In genomic region chr21:41418956-41419680, GRCh38 we compare ENCODE assay signal across 10 cellular contexts. TPM values are rescaled to one million over a fixed set of nuclear protein-coding genes. Genes with fewer than 3 reads are reported as not detected.
DNase-seq lines count a peak whose midpoint lies in the region; ATAC-seq and TF ChIP-seq lines count a peak whose summit lies in the region.
"Had no signal": no experiment of that assay in that cellular context is flagged by ENCODE, and none has a peak within 500 bp of the region (broad histone marks: within the 10 kb centered on the region; RNA-seq: fewer than 3 reads in every experiment).

No MANE protein-coding gene starts in this region.

- H3K23ac ChIP-seq in H9 (ENCODE audit: insufficient read length, low read depth, low read length): no peak overlapping the region

- H4K91ac ChIP-seq in H9 (ENCODE audit: insufficient read length, low read depth, low read length): no peak overlapping the region

- H2BK5ac ChIP-seq in H9 (ENCODE audit: insufficient read length, low read length): no peak overlapping the region

- H3K4ac ChIP-seq in H9 (ENCODE audit: low read depth, low read length): no peak overlapping the region

- POLR2A ChIA-PET in CD4-positive, alpha-beta T cell (lab: Charles Lee): interaction anchor here (0.7 to 2.2 kb wide), 4 partner anchors 8 to 108 kb away, joined by 3 to 15 read pairs (median 4); partner anchors contain the start of gene MX2

- no peak overlapping the region for H2BK20ac ChIP-seq in H9 (ENCODE audit: low read depth, low read length, poor library complexity, severe bottlenecking)

- WGBS in H9 (ENCODE audit: extremely low coverage, insufficient read length, low lambda C conversion rate): no CpG with 5 or more reads among the region's 11 CpGs

- H3K79me1 ChIP-seq in H9 (ENCODE audit: insufficient read depth, low read depth, low read length, poor library complexity, severe bottlenecking): no peaks in the 10 kb centered on the region

- H3K27ac Mint-ChIP-seq in CD4-positive, alpha-beta T cell: peak overlapping the region; percentile 88
- H3K27ac Mint-ChIP-seq in H9 (no peak overlapping the region; a peak in 1 of 7 replicates), chondrocyte (ENCODE audit: unreplicated experiment) (no peak overlapping the region), progenitor cell of endocrine pancreas (peak overlapping the region; percentile 1)

- H3K4me1 ChIP-seq in H9 (ENCODE audit: insufficient read depth, low read length): peaks cover 4% of the 10 kb centered on the region; the same call in 1 of the 2 replicates

- no peak for TF ChIP-seq CTCF in CD4-positive, alpha-beta T cell (IDR thresholded peaks at IDR 0.05)
- TF ChIP-seq CTCF in H9 (conservative IDR thresholded peaks at IDR 0.05): no peak
- TF ChIP-seq CTCF in chondrocyte (IDR thresholded peaks at IDR 0.05): no peak
- TF ChIP-seq CTCF in progenitor cell of endocrine pancreas (IDR thresholded peaks at IDR 0.05; ENCODE audit: unreplicated experiment): no peak

- H3K36me3 Mint-ChIP-seq in CD4-positive, alpha-beta T cell (ENCODE audit: low read depth): no peaks in the 10 kb centered on the region
- H3K36me3 Mint-ChIP-seq in H9 (ENCODE audit: insufficient read depth in 1 of 3, low read depth in 3 of 3) (peaks cover 0 to 13% (median 5%) of the 10 kb centered on the region in 3 experiments; a peak in 6 of 7 replicates), chondrocyte (ENCODE audit: low read depth) (no peaks in the 10 kb centered on the region), progenitor cell of endocrine pancreas (ENCODE audit: insufficient read depth) (no peaks in the 10 kb centered on the region)

- H3K9me3 ChIP-seq in CD4-positive, alpha-beta T cell (ENCODE audit: control insufficient read depth, low read length): no peaks in the 10 kb centered on the region
- no peaks in the 10 kb centered on the region for H3K9me3 ChIP-seq in H9 (ENCODE audit: control insufficient read depth, low read depth, low read length)

- peak overlapping the region; percentile 97 for H3K4me3 Mint-ChIP-seq in CD4-positive, alpha-beta T cell
- peak overlapping the region; percentile 5 to 64; a peak in 4 of 5 replicates for H3K4me3 Mint-ChIP-seq in H9
- H3K4me3 Mint-ChIP-seq in chondrocyte (ENCODE audit: unreplicated experiment): peak overlapping the region; percentile 16
- H3K4me3 Mint-ChIP-seq in progenitor cell of endocrine pancreas (ENCODE audit: low read depth): peak overlapping the region; percentile 79

- H3K56ac ChIP-seq in H9 (ENCODE audit: insufficient read length, low read depth, low read length): no peak overlapping the region

- H3K14ac ChIP-seq in H9 (ENCODE audit: insufficient read depth, low read length): no peak overlapping the region

- H3K27me3 ChIP-seq in CD4-positive, alpha-beta T cell (ENCODE audit: control insufficient read depth, insufficient read depth, low read length): no peaks in the 10 kb centered on the region
- no peaks in the 10 kb centered on the region for H3K27me3 ChIP-seq in H9 (ENCODE audit: insufficient read depth, low read length)

- H2AFZ ChIP-seq in H9 (ENCODE audit: low read length): no peak overlapping the region

- peaks cover 37% of the 10 kb centered on the region for H3K4me1 Mint-ChIP-seq in CD4-positive, alpha-beta T cell (ENCODE audit: low read depth)
- peaks cover 31 to 36% of the 10 kb centered on the region in 2 experiments for H3K4me1 Mint-ChIP-seq in H9
- peaks cover 13% of the 10 kb centered on the region for H3K4me1 Mint-ChIP-seq in chondrocyte (ENCODE audit: low read depth)
- peaks cover 17% of the 10 kb centered on the region for H3K4me1 Mint-ChIP-seq in progenitor cell of endocrine pancreas (ENCODE audit: low read depth)

- intact Hi-C loops in CD4-positive, alpha-beta T cell (cut with DNase I, micrococcal nuclease): no loop called here
- intact Hi-C loops in posterior cingulate gyrus (cut with DNase I): no loop called here

- H4K5ac ChIP-seq in H9 (ENCODE audit: insufficient read length, low read depth, low read length): no peak overlapping the region

- H3K79me2 ChIP-seq in H9 (ENCODE audit: insufficient read depth, low read length): no peaks in the 10 kb centered on the region

- H3K4me2 ChIP-seq in H9 (ENCODE audit: insufficient read depth, insufficient read length, low read length): no peak overlapping the region

- H3T11ph ChIP-seq in H9 (ENCODE audit: low read length): no peak overlapping the region

- H3K27ac ChIP-seq in CD4-positive, alpha-beta T cell (ENCODE audit: low read depth, low read length): no peak overlapping the region
- no peak overlapping the region for H3K27ac ChIP-seq in H9 (ENCODE audit: insufficient read length, low read depth, low read length)

- peaks cover 2% of the 10 kb centered on the region for H3K9me3 Mint-ChIP-seq in CD4-positive, alpha-beta T cell
- peaks cover 6 to 12% of the 10 kb centered on the region in 2 experiments for H3K9me3 Mint-ChIP-seq in H9
- peaks cover 17% of the 10 kb centered on the region for H3K9me3 Mint-ChIP-seq in chondrocyte (ENCODE audit: low read depth)
- H3K9me3 Mint-ChIP-seq in progenitor cell of endocrine pancreas (ENCODE audit: low read depth): peaks cover 15% of the 10 kb centered on the region

- ATAC-seq in CD4-positive, alpha-beta T cell (ENCODE audit: poor library complexity): no peak

- H2BK12ac ChIP-seq in H9 (ENCODE audit: insufficient read length, low read depth, low read length): no peak overlapping the region

- no peak overlapping the region for H3K18ac ChIP-seq in H9 (ENCODE audit: insufficient read length, low read depth, low read length)

- no peak overlapping the region for H3K9ac ChIP-seq in H9 (ENCODE audit: extremely low read depth, insufficient read length, low read length)

- no peak overlapping the region for H2BK120ac ChIP-seq in H9 (ENCODE audit: low read depth, low read length, poor library complexity, severe bottlenecking)

- peak in 1 of 10 experiments; percentile 33 for DNase-seq in CD4-positive, alpha-beta T cell
- DNase-seq in H9 (no peak), chondrocyte (ENCODE audit: low spot score) (no peak), progenitor cell of endocrine pancreas (ENCODE audit: low spot score, unreplicated experiment) (no peak), hypothalamus (lab: John Stamatoyannopoulos, UW) (no peak), posterior cingulate gyrus (no peak), HuH-7 (ENCODE audit: low spot score) (no peak)
- DNase-seq: DMS153, kidney, PC-3 had no signal

- H2AK5ac ChIP-seq in H9 (ENCODE audit: insufficient read length, low read length): no peak overlapping the region

- CTCF ChIA-PET in CD4-positive, alpha-beta T cell (lab: Charles Lee): interaction anchor here (0.6 kb wide), 1 partner anchor 15 kb away, joined by 3 read pairs; no protein-coding TSS in a partner anchor

- H4K8ac ChIP-seq in H9 (replicated peaks; ENCODE audit: insufficient read length, low read depth, low read length): no peak overlapping the region

- H2BK15ac ChIP-seq in H9 (ENCODE audit: low read depth, low read length): no peak overlapping the region

- H3K27me3 Mint-ChIP-seq in CD4-positive, alpha-beta T cell: no peaks in the 10 kb centered on the region
- peaks cover 11% of the 10 kb centered on the region for H3K27me3 Mint-ChIP-seq in H9 (ENCODE audit: low read depth)
- peaks cover 6% of the 10 kb centered on the region for H3K27me3 Mint-ChIP-seq in chondrocyte (ENCODE audit: low read depth)
- peaks cover 2% of the 10 kb centered on the region for H3K27me3 Mint-ChIP-seq in progenitor cell of endocrine pancreas

- H3K23me2 ChIP-seq in H9 (ENCODE audit: insufficient read length, low read depth, low read length, poor library complexity, severe bottlenecking): no peaks in the 10 kb centered on the region

- H4K20me1 ChIP-seq in H9 (ENCODE audit: control insufficient read depth, insufficient read depth, insufficient read length): no peaks in the 10 kb centered on the region

RNA-seq across cellular contexts. Expression of gene MX1, which starts 6.9 kb away (rescaled TPM):
- 10 to 100 TPM; 82.3 to 86.3 TPM for total RNA-seq in CD4-positive, alpha-beta T cell
- total RNA-seq in H9 (2021) (5.1 and 6.3 TPM in 2 replicates), chondrocyte (1.2 to 2.6 TPM (median 2.1 TPM) in 3 replicates), progenitor cell of endocrine pancreas (2.1 and 2.6 TPM in 2 replicates)

RNA-seq across cellular contexts. Expression of gene MX2, which starts 57.3 kb away (rescaled TPM):
- 10 to 100 TPM; 77.8 to 87.1 TPM for total RNA-seq in CD4-positive, alpha-beta T cell
- total RNA-seq in H9 (2021) (1.8 and 1.9 TPM in 2 replicates), chondrocyte (not detected in 3 replicates), progenitor cell of endocrine pancreas (0.69 and 0.86 TPM in 2 replicates)

Comparison
In these comparisons a context has a peak if more than half of its experiments do, and no peak if none do; other contexts are left out.
1. H3K27ac Mint-ChIP-seq: peak in CD4-positive, alpha-beta T cell (single experiment) and progenitor cell of endocrine pancreas (single experiment); none in H9 (0 of 3) and chondrocyte (single experiment).
2. H3K4me3 Mint-ChIP-seq: peak in every context shown above with its lines; median percentile 97 in CD4-positive, alpha-beta T cell; 79 in progenitor cell of endocrine pancreas; 34 in H9; 16 in chondrocyte.
3. RNA of gene MX1, which starts 6.9 kb away (total RNA-seq): 82.3 to 86.3 TPM in CD4-positive, alpha-beta T cell; 5.1 to 6.3 TPM in H9, 2.1 to 2.6 TPM in progenitor cell of endocrine pancreas and 1.2 to 2.6 TPM in chondrocyte; every median in the first group is over 10 times any median in the second.
4. RNA of gene MX2, which starts 57.3 kb away (total RNA-seq): 77.8 to 87.1 TPM in CD4-positive, alpha-beta T cell; 1.8 to 1.9 TPM in H9, 0.69 to 0.86 TPM in progenitor cell of endocrine pancreas and not detected in chondrocyte; every median in the first group is over 10 times any median in the second.